In the genomic region with DNA sequence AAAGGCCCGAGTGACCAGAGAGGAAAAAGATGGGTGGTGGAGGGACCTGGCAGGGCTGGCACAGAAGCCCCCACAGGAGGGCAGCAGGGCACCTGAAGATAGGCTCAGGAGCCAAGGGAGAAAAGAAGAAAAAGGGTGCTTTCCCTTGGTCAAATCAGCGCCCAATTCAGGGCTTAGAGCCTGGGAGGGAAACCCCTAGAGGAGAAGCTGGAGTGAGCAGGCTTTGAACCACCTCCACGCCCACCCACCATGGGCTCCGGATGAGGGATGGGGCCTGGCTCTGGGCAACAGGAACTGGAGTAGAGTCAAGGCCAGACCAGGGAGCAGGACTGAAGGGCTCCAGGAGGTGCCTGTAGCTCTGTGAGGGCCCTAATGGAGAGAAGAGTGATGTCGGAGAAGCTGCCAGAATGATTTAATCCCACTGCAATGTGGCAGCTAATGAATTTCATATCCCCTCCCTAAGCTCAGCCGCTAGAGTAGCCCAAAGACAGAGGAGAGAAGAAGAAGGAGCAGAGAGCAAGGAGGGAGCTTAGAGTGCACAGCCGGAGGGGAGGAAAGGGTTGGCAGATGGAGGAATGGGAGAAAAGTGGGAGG, we compare ENCODE assay signal across 9 cellular contexts. TPM values are rescaled to one million over a fixed set of nuclear protein-coding genes. Genes with fewer than 3 reads are reported as not detected.
DNase-seq lines count a peak whose midpoint lies in the region; ATAC-seq and TF ChIP-seq lines count a peak whose summit lies in the region.
"Had no signal": no experiment of that assay in that cellular context is flagged by ENCODE, and none has a peak within 500 bp of the region (broad histone marks: within the 10 kb centered on the region; RNA-seq: fewer than 3 reads in every experiment).

No MANE protein-coding gene starts in this region.

- H3K4me2 ChIP-seq in KMS-11, result no peak overlapping the region

- H3K9ac ChIP-seq in KMS-11, result peak overlapping the region; percentile 15; the same call in 1 of the 2 replicates

- H3K4me3 ChIP-seq in KMS-11 (IDR thresholded peaks at IDR 0.05; ENCODE audit: insufficient read depth, low read depth, low read length) (no peak overlapping the region), testis (no peak overlapping the region)

- H4K20me1 ChIP-seq in KMS-11 (ENCODE audit: insufficient read depth), result no peaks in the 10 kb centered on the region

- peaks cover 80% of the 10 kb centered on the region for H3K27me3 Mint-ChIP-seq in T-helper 17 cell

- H2AFZ ChIP-seq in KMS-11 (ENCODE audit: low read depth), result peak overlapping the region; percentile 12; the same call in 1 of the 2 replicates

- H3K36me3 ChIP-seq in KMS-11 (ENCODE audit: insufficient read depth), result no peaks in the 10 kb centered on the region
- no peaks in the 10 kb centered on the region for H3K36me3 ChIP-seq in testis (ENCODE audit: low read depth, missing control alignments)

- peak; percentile 76 for DNase-seq in astrocyte of the hippocampus (ENCODE audit: low read depth, low spot score)
- DNase-seq in left kidney (ENCODE audit: low read depth, low spot score), result peak; percentile 69
- no peak for DNase-seq in testis
- no peak for DNase-seq in T-helper 17 cell
- DNase-seq: activated naive CD8-positive, alpha-beta T cell treated with anti-CD3 and anti-CD28 coated beads, Interleukin-2, amount 50 U/mL, for 24 hours had no signal

- H3K4me1 Mint-ChIP-seq in T-helper 17 cell, result peaks cover 3% of the 10 kb centered on the region

- ATAC-seq in HG03139 (IDR thresholded peaks at IDR 0.05; ENCODE audit: unreplicated experiment), result no peak
- no peak for ATAC-seq in GM21423 (IDR thresholded peaks at IDR 0.05; ENCODE audit: unreplicated experiment)
- ATAC-seq in GM21825 (IDR thresholded peaks at IDR 0.05; ENCODE audit: unreplicated experiment), result no peak
- no peak for ATAC-seq in T-helper 17 cell
- ATAC-seq: activated naive CD8-positive, alpha-beta T cell treated with anti-CD3 and anti-CD28 coated beads, Interleukin-2, amount 50 U/mL, for 24 hours had no signal

- H3K27me3 ChIP-seq in KMS-11 (ENCODE audit: insufficient read depth, low read depth), result no peaks in the 10 kb centered on the region
- H3K27me3 ChIP-seq in testis, result no peaks in the 10 kb centered on the region

- no peak for TF ChIP-seq POLR2A in testis (IDR thresholded peaks at IDR 0.05)

- H3K36me3 Mint-ChIP-seq in T-helper 17 cell (ENCODE audit: low read depth), result peaks cover 3% of the 10 kb centered on the region

- H3K27ac Mint-ChIP-seq in T-helper 17 cell, result no peak overlapping the region
- H3K27ac Mint-ChIP-seq: activated naive CD8-positive, alpha-beta T cell treated with anti-CD3 and anti-CD28 coated beads, Interleukin-2, amount 50 U/mL, for 24 hours had no signal

- H3K9me3 ChIP-seq in testis, result no peaks in the 10 kb centered on the region
- H3K9me3 ChIP-seq in T-helper 17 cell (ENCODE audit: control insufficient read depth, low read length, poor library complexity, severe bottlenecking), result no peaks in the 10 kb centered on the region

- H3K27ac ChIP-seq in KMS-11 (no peak overlapping the region), testis (peak overlapping the region; percentile 85 to 92)

- TF ChIP-seq CTCF in KMS-11 (conservative IDR thresholded peaks at IDR 0.05; ENCODE audit: low read depth, low read length), result no peak
- no peak for TF ChIP-seq CTCF in testis (IDR thresholded peaks at IDR 0.05)

- no peaks in the 10 kb centered on the region for H3K79me2 ChIP-seq in KMS-11 (ENCODE audit: insufficient read depth, low read depth)

- H3K4me1 ChIP-seq in KMS-11 (ENCODE audit: low read depth, poor library complexity, severe bottlenecking) (peaks cover 53% of the 10 kb centered on the region), testis (peaks cover 43% of the 10 kb centered on the region)

- no peak overlapping the region for H3K4me3 Mint-ChIP-seq in T-helper 17 cell
- H3K4me3 Mint-ChIP-seq: activated naive CD8-positive, alpha-beta T cell treated with anti-CD3 and anti-CD28 coated beads, Interleukin-2, amount 50 U/mL, for 24 hours had no signal

- WGBS in testis, 2 donors, result 48 to 51% methylated on average over 7 of the region's 7 CpGs

- intact Hi-C loops in testis (cut with DNase I; ENCODE audit: low total_unique reads), result no loop called here

RNA-seq across cellular contexts. Expression of a gene that starts 12.0 kb away (rescaled TPM):
- total RNA-seq in testis (1 to 10 TPM; 9.6 to 10.0 TPM), T-helper 17 cell (not detected)
- 26.5 TPM for polyA plus RNA-seq in testis (ENCODE audit: insufficient read depth, low read depth, low replicate concordance)

RNA-seq across cellular contexts. Expression of a gene that starts 30.4 kb away (rescaled TPM):
- total RNA-seq in testis (under 1 TPM; 0.55 to 0.87 TPM), T-helper 17 cell (not detected)
- 1.1 TPM for polyA plus RNA-seq in testis (ENCODE audit: insufficient read depth, low read depth, low replicate concordance)

Comparison
In these comparisons a context has a peak if more than half of its experiments do, and no peak if none do; other contexts are left out.
1. DNase-seq: peak in astrocyte of the hippocampus (single experiment) and left kidney (single experiment); none in testis (single experiment) and T-helper 17 cell (0 of 3).
2. RNA of a gene that starts 12.0 kb away (total RNA-seq): 9.6 to 10.0 TPM in testis; not detected in T-helper 17 cell; every median in the first group is over 10 times any median in the second.